Comparison of ENCODE assay signal across 10 cellular contexts in genomic region chr19:16160943-16161560, GRCh38. TPM values are rescaled to one million over a fixed set of nuclear protein-coding genes. Genes with fewer than 3 reads are reported as not detected.
DNase-seq lines count a peak whose midpoint lies in the region; ATAC-seq and TF ChIP-seq lines count a peak whose summit lies in the region.
"Had no signal": no experiment of that assay in that cellular context is flagged by ENCODE, and none has a peak within 500 bp of the region (broad histone marks: within the 10 kb centered on the region; RNA-seq: fewer than 3 reads in every experiment).

No MANE protein-coding gene starts in this region.

- H3K9me3 Mint-ChIP-seq in activated naive CD4-positive, alpha-beta T cell treated with anti-CD3 and anti-CD28 coated beads for 36 hours, result no peaks in the 10 kb centered on the region

- no peak overlapping the region for H3K4me3 Mint-ChIP-seq in activated naive CD4-positive, alpha-beta T cell treated with anti-CD3 and anti-CD28 coated beads for 36 hours

- CTCF ChIA-PET in activated naive CD4-positive, alpha-beta T cell treated with anti-CD3 and anti-CD28 coated beads for 36 hours (lab: Charles Lee), result interaction anchor here (0.6 kb wide), 1 partner anchor 564 kb away, joined by 5 read pairs; no protein-coding TSS in a partner anchor

- peaks cover 6% of the 10 kb centered on the region for H3K4me1 ChIP-seq in foreskin keratinocyte

- DNase-seq in activated naive CD4-positive, alpha-beta T cell treated with anti-CD3 and anti-CD28 coated beads for 36 hours, result peak; percentile 52
- DNase-seq in activated naive CD4-positive, alpha-beta T cell treated with anti-CD3 and anti-CD28 coated beads, Interleukin-2, amount 50 U/mL, for 16 hours, result no peak
- peak; percentile 63 to 69 for DNase-seq in activated CD4-positive, alpha-beta T cell treated with anti-CD3 and anti-CD28 coated beads, Interleukin-2, amount 50 U/mL, for 48 hours
- peak; percentile 73 to 83 for DNase-seq in foreskin keratinocyte
- DNase-seq in stromal cell of bone marrow (ENCODE audit: low read depth), result peak; percentile 73
- no peak for DNase-seq in KG1 (lab: John Stamatoyannopoulos, UW)
- DNase-seq in HUDEP-2 (lab: John Stamatoyannopoulos, UW; ENCODE audit: unreplicated experiment in 76 of 76), result no peak
- DNase-seq: DMS 273 treated with DMSO at 0.1 percent for 48 hours, left lung had no signal

- H3K36me3 Mint-ChIP-seq in activated naive CD4-positive, alpha-beta T cell treated with anti-CD3 and anti-CD28 coated beads for 36 hours (ENCODE audit: low read depth), result peaks cover 8% of the 10 kb centered on the region

- TF ChIP-seq CTCF in foreskin keratinocyte (conservative IDR thresholded peaks at IDR 0.05), result no peak

- no peak overlapping the region for H3K27ac Mint-ChIP-seq in activated naive CD4-positive, alpha-beta T cell treated with anti-CD3 and anti-CD28 coated beads for 36 hours

- H3K27ac ChIP-seq in foreskin keratinocyte, result peak overlapping the region; percentile 100
- H3K27ac ChIP-seq: left lung had no signal

- H3K27me3 ChIP-seq in foreskin keratinocyte, result no peaks in the 10 kb centered on the region
- H3K27me3 ChIP-seq: left lung had no signal

- H3K27me3 Mint-ChIP-seq in activated naive CD4-positive, alpha-beta T cell treated with anti-CD3 and anti-CD28 coated beads for 36 hours (ENCODE audit: low read depth), result no peaks in the 10 kb centered on the region

- peak; percentile 78 for ATAC-seq in foreskin keratinocyte
- ATAC-seq in HG02759 (IDR thresholded peaks at IDR 0.05; ENCODE audit: unreplicated experiment), result no peak
- ATAC-seq: left lung had no signal

- intact Hi-C loops in activated naive CD4-positive, alpha-beta T cell treated with anti-CD3 and anti-CD28 coated beads for 36 hours (cut with micrococcal nuclease), result no loop called here

- peaks cover 17% of the 10 kb centered on the region for H3K4me1 Mint-ChIP-seq in activated naive CD4-positive, alpha-beta T cell treated with anti-CD3 and anti-CD28 coated beads for 36 hours (ENCODE audit: low read depth)

RNA-seq across cellular contexts. Expression of gene CIB3, which starts 12.3 kb away (rescaled TPM):
- total RNA-seq in activated naive CD4-positive, alpha-beta T cell treated with anti-CD3 and anti-CD28 coated beads for 36 hours, result not detected
- total RNA-seq in foreskin keratinocyte, result not detected in 2 replicates
- not detected in 2 replicates for polyA plus RNA-seq in foreskin keratinocyte
- total RNA-seq: left lung had no signal

RNA-seq across cellular contexts. Expression of gene HSH2D, which starts 17.6 kb away (rescaled TPM):
- 10 to 100 TPM; 18.3 to 20.7 TPM for total RNA-seq in activated naive CD4-positive, alpha-beta T cell treated with anti-CD3 and anti-CD28 coated beads for 36 hours
- 3.1 and 3.2 TPM in 2 replicates for total RNA-seq in foreskin keratinocyte
- 3.2 and 3.6 TPM in 2 replicates for polyA plus RNA-seq in foreskin keratinocyte

RNA-seq across cellular contexts. Expression of gene FAM32A, which starts 24.2 kb away (rescaled TPM):
- 10 to 100 TPM; 38.2 to 41.9 TPM for total RNA-seq in activated naive CD4-positive, alpha-beta T cell treated with anti-CD3 and anti-CD28 coated beads for 36 hours
- 90.5 and 91.1 TPM in 2 replicates for total RNA-seq in foreskin keratinocyte
- 95.4 and 97.8 TPM in 2 replicates for polyA plus RNA-seq in foreskin keratinocyte

RNA-seq across cellular contexts. Expression of gene AP1M1, which starts 36.7 kb away (rescaled TPM):
- 100 to 1,000 TPM; 113 to 123 TPM for total RNA-seq in activated naive CD4-positive, alpha-beta T cell treated with anti-CD3 and anti-CD28 coated beads for 36 hours
- 56.2 and 62.4 TPM in 2 replicates for total RNA-seq in foreskin keratinocyte
- polyA plus RNA-seq in foreskin keratinocyte, result 59.7 and 61.5 TPM in 2 replicates

RNA-seq across cellular contexts. Expression of gene RAB8A, which starts 49.4 kb away (rescaled TPM):
- 10 to 100 TPM; 90.5 to 95.2 TPM for total RNA-seq in activated naive CD4-positive, alpha-beta T cell treated with anti-CD3 and anti-CD28 coated beads for 36 hours
- total RNA-seq in foreskin keratinocyte, result 76.3 and 84.6 TPM in 2 replicates
- polyA plus RNA-seq in foreskin keratinocyte, result 53.7 and 59.4 TPM in 2 replicates

Comparison
In these comparisons a context has a peak if more than half of its experiments do, and no peak if none do; other contexts are left out.
1. DNase-seq: peak in activated naive CD4-positive, alpha-beta T cell treated with anti-CD3 and anti-CD28 coated beads for 36 hours (single experiment), activated CD4-positive, alpha-beta T cell treated with anti-CD3 and anti-CD28 coated beads, Interleukin-2, amount 50 U/mL, for 48 hours (2 of 2), foreskin keratinocyte (2 of 2) and stromal cell of bone marrow (single experiment); none in activated naive CD4-positive, alpha-beta T cell treated with anti-CD3 and anti-CD28 coated beads, Interleukin-2, amount 50 U/mL, for 16 hours (single experiment), KG1 (single experiment) and HUDEP-2 (0 of 76).